ENCODE assay signal across 1 cellular context in the genomic region with DNA sequence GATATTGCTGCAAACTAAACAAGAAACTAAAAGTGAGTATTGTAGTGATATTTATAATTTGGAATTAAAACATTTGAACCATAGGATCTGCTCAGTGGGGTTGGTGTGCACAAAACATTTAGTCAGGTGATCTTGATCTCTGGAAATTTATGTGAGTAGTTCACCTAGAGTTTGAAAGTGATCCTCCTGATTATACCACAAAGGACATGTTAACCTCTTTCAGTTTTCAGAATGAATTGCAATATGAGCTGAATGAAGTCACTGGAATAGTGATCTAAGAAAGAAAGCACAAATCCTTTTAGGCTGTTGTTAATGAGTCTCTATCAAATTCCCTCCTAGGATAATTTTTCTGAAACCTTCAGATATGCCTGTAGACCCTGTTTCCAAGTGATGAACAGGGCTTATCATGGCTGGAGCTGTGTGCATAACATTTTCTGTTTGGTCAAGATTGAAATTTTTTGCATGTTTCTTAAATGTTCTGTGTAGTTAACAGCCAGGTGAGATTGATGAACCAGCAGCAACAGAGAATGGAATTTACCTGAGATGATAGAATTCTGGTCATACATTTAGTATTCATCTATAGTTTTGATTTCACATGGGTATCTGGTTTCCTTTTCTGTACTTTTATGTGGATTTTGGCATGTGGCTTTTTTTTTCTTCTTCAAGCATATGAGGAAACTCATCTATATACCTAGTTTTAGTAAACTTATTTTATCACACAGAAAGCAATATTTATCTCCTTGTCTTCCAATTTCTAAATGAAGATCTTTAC.
A peak's percentile ranks its signal among the peaks of the same experiment; 100 is the strongest.
TF ChIP-seq lines count a peak whose summit lies in the region.

No MANE protein-coding gene starts in this region.

TF ChIP-seq in GM12878, 131 proteins besides CTCF, POLR2A, EP300 and RAD21 (continued from another document and continues in another):
- TF ChIP-seq, protein P1, sequence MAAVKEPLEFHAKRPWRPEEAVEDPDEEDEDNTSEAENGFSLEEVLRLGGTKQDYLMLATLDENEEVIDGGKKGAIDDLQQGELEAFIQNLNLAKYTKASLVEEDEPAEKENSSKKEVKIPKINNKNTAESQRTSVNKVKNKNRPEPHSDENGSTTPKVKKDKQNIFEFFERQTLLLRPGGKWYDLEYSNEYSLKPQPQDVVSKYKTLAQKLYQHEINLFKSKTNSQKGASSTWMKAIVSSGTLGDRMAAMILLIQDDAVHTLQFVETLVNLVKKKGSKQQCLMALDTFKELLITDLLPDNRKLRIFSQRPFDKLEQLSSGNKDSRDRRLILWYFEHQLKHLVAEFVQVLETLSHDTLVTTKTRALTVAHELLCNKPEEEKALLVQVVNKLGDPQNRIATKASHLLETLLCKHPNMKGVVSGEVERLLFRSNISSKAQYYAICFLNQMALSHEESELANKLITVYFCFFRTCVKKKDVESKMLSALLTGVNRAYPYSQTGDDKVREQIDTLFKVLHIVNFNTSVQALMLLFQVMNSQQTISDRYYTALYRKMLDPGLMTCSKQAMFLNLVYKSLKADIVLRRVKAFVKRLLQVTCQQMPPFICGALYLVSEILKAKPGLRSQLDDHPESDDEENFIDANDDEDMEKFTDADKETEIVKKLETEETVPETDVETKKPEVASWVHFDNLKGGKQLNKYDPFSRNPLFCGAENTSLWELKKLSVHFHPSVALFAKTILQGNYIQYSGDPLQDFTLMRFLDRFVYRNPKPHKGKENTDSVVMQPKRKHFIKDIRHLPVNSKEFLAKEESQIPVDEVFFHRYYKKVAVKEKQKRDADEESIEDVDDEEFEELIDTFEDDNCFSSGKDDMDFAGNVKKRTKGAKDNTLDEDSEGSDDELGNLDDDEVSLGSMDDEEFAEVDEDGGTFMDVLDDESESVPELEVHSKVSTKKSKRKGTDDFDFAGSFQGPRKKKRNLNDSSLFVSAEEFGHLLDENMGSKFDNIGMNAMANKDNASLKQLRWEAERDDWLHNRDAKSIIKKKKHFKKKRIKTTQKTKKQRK (IDR thresholded peaks at IDR 0.05; ENCODE audit: low read depth, low read length) = no peak
- TF ChIP-seq MTA3 (IDR thresholded peaks at IDR 0.05; ENCODE audit: borderline replicate concordance, low read length) = 0 out of 2 replicates have a peak, but pooled peaks have one; percentile 47
- no peak for TF ChIP-seq SREBF1 (IDR thresholded peaks at IDR 0.05; ENCODE audit: low read length)
- no peak for TF ChIP-seq E2F8 (IDR thresholded peaks at IDR 0.05; ENCODE audit: low read depth, partially characterized antibody)
- no peak for TF ChIP-seq EGR1 (IDR thresholded peaks at IDR 0.05; ENCODE audit: borderline replicate concordance in 1 of 2, low read depth in 2 of 2, low read length in 2 of 2)
- no peak for TF ChIP-seq POLR2AphosphoS5 (IDR thresholded peaks at IDR 0.05; ENCODE audit: low read length)
- TF ChIP-seq NFIC (IDR thresholded peaks at IDR 0.05; ENCODE audit: low read depth, low read length) = peak; percentile 93
- TF ChIP-seq CHD1 (IDR thresholded peaks at IDR 0.05; ENCODE audit: low read depth, low read length) = no peak
- TF ChIP-seq GABPA (IDR thresholded peaks at IDR 0.05; ENCODE audit: low read depth) = 0 out of 2 replicates have a peak, but pooled peaks have one; percentile 21
- TF ChIP-seq SMAD1 (IDR thresholded peaks at IDR 0.05; ENCODE audit: low read depth, partially characterized antibody) = no peak
- TF ChIP-seq SRF (IDR thresholded peaks at IDR 0.05; ENCODE audit: low read depth in 2 of 2, low read length in 2 of 2) = no peak
- TF ChIP-seq, protein P2, sequence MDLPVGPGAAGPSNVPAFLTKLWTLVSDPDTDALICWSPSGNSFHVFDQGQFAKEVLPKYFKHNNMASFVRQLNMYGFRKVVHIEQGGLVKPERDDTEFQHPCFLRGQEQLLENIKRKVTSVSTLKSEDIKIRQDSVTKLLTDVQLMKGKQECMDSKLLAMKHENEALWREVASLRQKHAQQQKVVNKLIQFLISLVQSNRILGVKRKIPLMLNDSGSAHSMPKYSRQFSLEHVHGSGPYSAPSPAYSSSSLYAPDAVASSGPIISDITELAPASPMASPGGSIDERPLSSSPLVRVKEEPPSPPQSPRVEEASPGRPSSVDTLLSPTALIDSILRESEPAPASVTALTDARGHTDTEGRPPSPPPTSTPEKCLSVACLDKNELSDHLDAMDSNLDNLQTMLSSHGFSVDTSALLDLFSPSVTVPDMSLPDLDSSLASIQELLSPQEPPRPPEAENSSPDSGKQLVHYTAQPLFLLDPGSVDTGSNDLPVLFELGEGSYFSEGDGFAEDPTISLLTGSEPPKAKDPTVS (IDR thresholded peaks at IDR 0.05; ENCODE audit: low read depth, low read length) = no peak
- no peak for TF ChIP-seq PAX5 (IDR thresholded peaks at IDR 0.05; ENCODE audit: borderline replicate concordance, low read depth, low read length)
- TF ChIP-seq BACH1 (IDR thresholded peaks at IDR 0.05; ENCODE audit: borderline replicate concordance) = peak; percentile 54; the same call in 1 of the 2 replicates
- TF ChIP-seq CREB1 (IDR thresholded peaks at IDR 0.05; ENCODE audit: low read depth) = peak; percentile 20; the same call in 1 of the 2 replicates
- TF ChIP-seq NR2F1 (conservative IDR thresholded peaks at IDR 0.05) = no peak
- TF ChIP-seq DPF2 (IDR thresholded peaks at IDR 0.05) = peak; percentile 69
- no peak for TF ChIP-seq PAX8 (IDR thresholded peaks at IDR 0.05)
- no peak for TF ChIP-seq STAT3 (IDR thresholded peaks at IDR 0.05; ENCODE audit: low read depth, low read length)
- TF ChIP-seq USF2 (IDR thresholded peaks at IDR 0.05; ENCODE audit: borderline replicate concordance, low read depth, low read length) = no peak; the same call in 1 of the 2 replicates
- no peak for TF ChIP-seq NFYA (IDR thresholded peaks at IDR 0.05; ENCODE audit: borderline replicate concordance, low read depth, low read length)
- TF ChIP-seq ZZZ3 (IDR thresholded peaks at IDR 0.05; ENCODE audit: control insufficient read depth, insufficient read length, low read depth) = no peak
- TF ChIP-seq, protein P3, sequence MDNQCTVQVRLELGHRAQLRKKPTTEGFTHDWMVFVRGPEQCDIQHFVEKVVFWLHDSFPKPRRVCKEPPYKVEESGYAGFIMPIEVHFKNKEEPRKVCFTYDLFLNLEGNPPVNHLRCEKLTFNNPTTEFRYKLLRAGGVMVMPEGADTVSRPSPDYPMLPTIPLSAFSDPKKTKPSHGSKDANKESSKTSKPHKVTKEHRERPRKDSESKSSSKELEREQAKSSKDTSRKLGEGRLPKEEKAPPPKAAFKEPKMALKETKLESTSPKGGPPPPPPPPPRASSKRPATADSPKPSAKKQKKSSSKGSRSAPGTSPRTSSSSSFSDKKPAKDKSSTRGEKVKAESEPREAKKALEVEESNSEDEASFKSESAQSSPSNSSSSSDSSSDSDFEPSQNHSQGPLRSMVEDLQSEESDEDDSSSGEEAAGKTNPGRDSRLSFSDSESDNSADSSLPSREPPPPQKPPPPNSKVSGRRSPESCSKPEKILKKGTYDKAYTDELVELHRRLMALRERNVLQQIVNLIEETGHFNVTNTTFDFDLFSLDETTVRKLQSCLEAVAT (IDR thresholded peaks at IDR 0.05) = peak; percentile 50; the same call in 1 of the 2 replicates
- TF ChIP-seq CBFB (IDR thresholded peaks at IDR 0.05; ENCODE audit: low read depth) = peak; percentile 64; the same call in 1 of the 2 replicates
- TF ChIP-seq HCFC1 (IDR thresholded peaks at IDR 0.05; ENCODE audit: low read length) = no peak
- no peak for TF ChIP-seq MEF2B (IDR thresholded peaks at IDR 0.05; ENCODE audit: partially characterized antibody, poor library complexity, severe bottlenecking)
- TF ChIP-seq RUNX3 (IDR thresholded peaks at IDR 0.05; ENCODE audit: low read length) = peak; percentile 94
- no peak for TF ChIP-seq SMARCA5 (IDR thresholded peaks at IDR 0.05)
- TF ChIP-seq JUND (IDR thresholded peaks at IDR 0.05; ENCODE audit: low read depth, low read length) = no peak
- no peak for TF ChIP-seq BCLAF1 (IDR thresholded peaks at IDR 0.05)
- no peak for TF ChIP-seq E4F1 (IDR thresholded peaks at IDR 0.05; ENCODE audit: borderline replicate concordance, partially characterized antibody)
- TF ChIP-seq, protein P4, sequence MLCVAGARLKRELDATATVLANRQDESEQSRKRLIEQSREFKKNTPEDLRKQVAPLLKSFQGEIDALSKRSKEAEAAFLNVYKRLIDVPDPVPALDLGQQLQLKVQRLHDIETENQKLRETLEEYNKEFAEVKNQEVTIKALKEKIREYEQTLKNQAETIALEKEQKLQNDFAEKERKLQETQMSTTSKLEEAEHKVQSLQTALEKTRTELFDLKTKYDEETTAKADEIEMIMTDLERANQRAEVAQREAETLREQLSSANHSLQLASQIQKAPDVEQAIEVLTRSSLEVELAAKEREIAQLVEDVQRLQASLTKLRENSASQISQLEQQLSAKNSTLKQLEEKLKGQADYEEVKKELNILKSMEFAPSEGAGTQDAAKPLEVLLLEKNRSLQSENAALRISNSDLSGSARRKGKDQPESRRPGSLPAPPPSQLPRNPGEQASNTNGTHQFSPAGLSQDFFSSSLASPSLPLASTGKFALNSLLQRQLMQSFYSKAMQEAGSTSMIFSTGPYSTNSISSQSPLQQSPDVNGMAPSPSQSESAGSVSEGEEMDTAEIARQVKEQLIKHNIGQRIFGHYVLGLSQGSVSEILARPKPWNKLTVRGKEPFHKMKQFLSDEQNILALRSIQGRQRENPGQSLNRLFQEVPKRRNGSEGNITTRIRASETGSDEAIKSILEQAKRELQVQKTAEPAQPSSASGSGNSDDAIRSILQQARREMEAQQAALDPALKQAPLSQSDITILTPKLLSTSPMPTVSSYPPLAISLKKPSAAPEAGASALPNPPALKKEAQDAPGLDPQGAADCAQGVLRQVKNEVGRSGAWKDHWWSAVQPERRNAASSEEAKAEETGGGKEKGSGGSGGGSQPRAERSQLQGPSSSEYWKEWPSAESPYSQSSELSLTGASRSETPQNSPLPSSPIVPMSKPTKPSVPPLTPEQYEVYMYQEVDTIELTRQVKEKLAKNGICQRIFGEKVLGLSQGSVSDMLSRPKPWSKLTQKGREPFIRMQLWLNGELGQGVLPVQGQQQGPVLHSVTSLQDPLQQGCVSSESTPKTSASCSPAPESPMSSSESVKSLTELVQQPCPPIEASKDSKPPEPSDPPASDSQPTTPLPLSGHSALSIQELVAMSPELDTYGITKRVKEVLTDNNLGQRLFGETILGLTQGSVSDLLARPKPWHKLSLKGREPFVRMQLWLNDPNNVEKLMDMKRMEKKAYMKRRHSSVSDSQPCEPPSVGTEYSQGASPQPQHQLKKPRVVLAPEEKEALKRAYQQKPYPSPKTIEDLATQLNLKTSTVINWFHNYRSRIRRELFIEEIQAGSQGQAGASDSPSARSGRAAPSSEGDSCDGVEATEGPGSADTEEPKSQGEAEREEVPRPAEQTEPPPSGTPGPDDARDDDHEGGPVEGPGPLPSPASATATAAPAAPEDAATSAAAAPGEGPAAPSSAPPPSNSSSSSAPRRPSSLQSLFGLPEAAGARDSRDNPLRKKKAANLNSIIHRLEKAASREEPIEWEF (IDR thresholded peaks at IDR 0.05; ENCODE audit: insufficient replicate concordance, low read depth, low read length) = no peak
